1 cellular context compared by ENCODE assay signal in the genomic region with DNA sequence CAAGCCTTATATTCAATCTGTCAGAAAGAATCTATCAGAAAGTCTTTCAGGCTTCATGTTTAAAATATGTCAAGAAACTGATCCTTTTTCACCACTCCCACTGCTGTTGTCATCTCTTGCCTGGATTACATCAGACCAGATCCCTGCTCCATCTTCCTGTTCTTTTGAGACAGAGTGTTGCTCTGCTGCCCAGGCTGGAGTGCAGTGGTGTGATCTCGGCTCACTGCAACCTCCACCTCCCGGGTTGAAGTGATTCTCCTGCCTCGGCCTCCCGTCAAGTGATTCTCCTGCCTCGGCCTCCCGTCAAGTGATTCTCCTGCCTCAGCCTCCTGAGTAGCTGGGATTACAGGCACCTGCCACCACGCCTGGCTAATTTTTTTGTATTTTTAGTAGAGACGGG.
TF ChIP-seq lines count a peak whose summit lies in the region.

No MANE protein-coding gene starts in this region.

TF ChIP-seq in HEK293, 187 proteins besides CTCF, POLR2A, EP300 and RAD21 (continued from another document):
- 0 out of 2 replicates have a peak, but pooled peaks have one; percentile 50 for TF ChIP-seq ZNF580 (tag by site-specific recombination; IDR thresholded peaks at IDR 0.05)
